22 cellular contexts compared by ENCODE assay signal in genomic region chr18:79916128-79916494, GRCh38. TPM values are rescaled to one million over a fixed set of nuclear protein-coding genes. Genes with fewer than 3 reads are reported as not detected.
"Had no signal": no experiment of that assay in that cellular context is flagged by ENCODE, and none has a peak within 500 bp of the region (broad histone marks: within the 10 kb centered on the region; RNA-seq: fewer than 3 reads in every experiment).

No MANE protein-coding gene starts in this region.

- H3K4me3 Mint-ChIP-seq: activated CD4-positive, alpha-beta T cell treated with anti-CD3 and anti-CD28 coated beads, Interleukin-2, amount 10 ng/mL, durations not matched to agents 24 days and 14 days; activated CD8-positive, alpha-beta T cell treated with anti-CD3 and anti-CD28 coated beads, Interleukin-2, amount 10 ng/mL, durations not matched to agents 7 days and 5 days; activated T-cell treated with anti-CD3 and anti-CD28 coated beads, Interleukin-2, amount 50 U/mL, for 24 hours; activated T-helper 17 cell treated with anti-CD3 and anti-CD28 coated beads, Interleukin-2, amount 50 U/mL, for 72 hours; stimulated activated naive CD8-positive, alpha-beta T cell treated with anti-CD3 and anti-CD28 coated beads, Interleukin-15, Interleukin-2, amounts not matched to agents 100 ng/mL and 50 ng/mL, for 24 hours had no signal

- ATAC-seq: activated CD8-positive, alpha-beta T cell treated with anti-CD3 and anti-CD28 coated beads, Interleukin-2, amount 10 ng/mL, durations not matched to agents 7 days and 5 days; activated T-helper 17 cell treated with anti-CD3 and anti-CD28 coated beads, Interleukin-2, amount 50 U/mL, for 72 hours; effector memory CD8-positive, alpha-beta T cell; esophagus mucosa had no signal

- H3K27me3 Mint-ChIP-seq: activated CD4-positive, alpha-beta T cell treated with anti-CD3 and anti-CD28 coated beads, Interleukin-2, amount 10 ng/mL, durations not matched to agents 24 days and 14 days; activated T-cell treated with anti-CD3 and anti-CD28 coated beads, Interleukin-2, amount 50 U/mL, for 24 hours; activated T-helper 17 cell treated with anti-CD3 and anti-CD28 coated beads, Interleukin-2, amount 50 U/mL, for 72 hours; effector memory CD8-positive, alpha-beta T cell; stimulated activated naive CD8-positive, alpha-beta T cell treated with anti-CD3 and anti-CD28 coated beads, Interleukin-15, Interleukin-2, amounts not matched to agents 100 ng/mL and 50 ng/mL, for 24 hours had no signal

- H3K9me3 ChIP-seq: ascending aorta, SJCRH30, thyroid gland had no signal

- H3K36me3 ChIP-seq: SJCRH30 had no signal

- H3K4me3 ChIP-seq: ascending aorta, dorsolateral prefrontal cortex, SJCRH30, thyroid gland had no signal

- H3K27me3 ChIP-seq: ascending aorta, brain microvascular endothelial cell, dorsolateral prefrontal cortex, SJCRH30, thyroid gland had no signal

- FAIRE-seq: endothelial cell of umbilical vein had no signal

- H3K4me1 Mint-ChIP-seq: activated T-helper 17 cell treated with anti-CD3 and anti-CD28 coated beads, Interleukin-2, amount 50 U/mL, for 72 hours had no signal

- H3K9me3 Mint-ChIP-seq: activated CD4-positive, alpha-beta T cell treated with anti-CD3 and anti-CD28 coated beads, Interleukin-2, amount 10 ng/mL, durations not matched to agents 24 days and 14 days; activated T-cell treated with anti-CD3 and anti-CD28 coated beads, Interleukin-2, amount 50 U/mL, for 24 hours; activated T-helper 17 cell treated with anti-CD3 and anti-CD28 coated beads, Interleukin-2, amount 50 U/mL, for 72 hours; effector memory CD8-positive, alpha-beta T cell; stimulated activated naive CD8-positive, alpha-beta T cell treated with anti-CD3 and anti-CD28 coated beads, Interleukin-15, Interleukin-2, amounts not matched to agents 100 ng/mL and 50 ng/mL, for 24 hours had no signal

- H3K27ac ChIP-seq: ascending aorta, brain microvascular endothelial cell, dorsolateral prefrontal cortex, SJCRH30, thyroid gland had no signal

- H3K4me1 ChIP-seq: ascending aorta, SJCRH30, thyroid gland had no signal

- DNase-seq: activated CD4-positive, alpha-beta T cell treated with anti-CD3 and anti-CD28 coated beads, Interleukin-2, amount 10 ng/mL, durations not matched to agents 24 days and 14 days; activated CD8-positive, alpha-beta T cell treated with anti-CD3 and anti-CD28 coated beads, Interleukin-2, amount 10 ng/mL, durations not matched to agents 7 days and 5 days; activated naive CD4-positive, alpha-beta T cell; activated T-cell treated with anti-CD3 and anti-CD28 coated beads, Interleukin-2, amount 50 U/mL, for 24 hours; brain microvascular endothelial cell; central memory CD4-positive, alpha-beta T cell; effector memory CD8-positive, alpha-beta T cell; foreskin melanocyte; left ventricle myocardium superior; mammary epithelial cell; nucleus accumbens; retina; SJCRH30; stimulated activated CD4-positive, alpha-beta T cell treated with anti-CD3 and anti-CD28 coated beads, Interleukin-4, amount 100 ng/mL, for 4 hours; T-helper 1 cell; thyroid gland had no signal

- H3K27ac Mint-ChIP-seq: activated CD4-positive, alpha-beta T cell treated with anti-CD3 and anti-CD28 coated beads, Interleukin-2, amount 10 ng/mL, durations not matched to agents 24 days and 14 days; activated CD8-positive, alpha-beta T cell treated with anti-CD3 and anti-CD28 coated beads, Interleukin-2, amount 10 ng/mL, durations not matched to agents 7 days and 5 days; activated T-cell treated with anti-CD3 and anti-CD28 coated beads, Interleukin-2, amount 50 U/mL, for 24 hours; activated T-helper 17 cell treated with anti-CD3 and anti-CD28 coated beads, Interleukin-2, amount 50 U/mL, for 72 hours; stimulated activated naive CD8-positive, alpha-beta T cell treated with anti-CD3 and anti-CD28 coated beads, Interleukin-15, Interleukin-2, amounts not matched to agents 100 ng/mL and 50 ng/mL, for 24 hours had no signal

RNA-seq across cellular contexts. Expression of gene HSBP1L1, which starts 48.3 kb away (rescaled TPM):
- total RNA-seq: SJCRH30 had no signal
